17 cellular contexts compared by ENCODE assay signal in the genomic region with DNA sequence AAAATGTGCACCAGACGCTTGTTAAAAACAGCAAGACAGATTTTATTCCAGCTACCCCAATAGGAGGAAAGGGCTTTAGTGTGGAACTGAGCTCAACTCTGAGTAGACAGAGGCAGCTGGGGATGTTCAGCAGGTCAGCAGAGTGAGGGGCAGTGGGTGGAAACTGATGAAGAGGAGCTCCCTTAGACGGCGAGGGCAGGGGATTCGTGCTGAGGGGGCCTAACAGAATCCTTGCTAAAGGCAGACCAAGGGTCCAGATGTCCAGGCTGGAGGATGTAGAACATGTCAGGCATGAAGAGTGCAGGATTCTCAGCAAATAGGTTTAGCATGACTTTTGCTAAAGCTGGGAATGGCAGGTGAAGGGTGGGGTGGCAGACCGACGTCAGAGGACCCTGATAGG.
DNase-seq lines count a peak whose midpoint lies in the region; ATAC-seq, FAIRE-seq and TF ChIP-seq lines count a peak whose summit lies in the region.
"Had no signal": no experiment of that assay in that cellular context is flagged by ENCODE, and none has a peak within 500 bp of the region (broad histone marks: within the 10 kb centered on the region; RNA-seq: fewer than 3 reads in every experiment).

No MANE protein-coding gene starts in this region.

- no peaks in the 10 kb centered on the region for H3K4me1 ChIP-seq in kidney (ENCODE audit: control insufficient read depth in 1 of 2, insufficient read depth in 1 of 2, low read depth in 1 of 2, low read length in 2 of 2)
- H3K4me1 ChIP-seq in osteoblast (ENCODE audit: insufficient read depth, low read length) = no peaks in the 10 kb centered on the region
- H3K4me1 ChIP-seq: A549 had no signal

- no peak overlapping the region for H3K4me2 ChIP-seq in osteoblast (ENCODE audit: insufficient read depth, low read length)
- H3K4me2 ChIP-seq: A549 had no signal

- intact Hi-C loops in Right ventricle myocardium inferior (cut with DNase I) = no loop called here
- intact Hi-C loops in left cardiac atrium (cut with DNase I) = no loop called here
- intact Hi-C loops in kidney (cut with DNase I) = no loop called here

- DNase-seq in Right ventricle myocardium inferior (ENCODE audit: missing footprints) (peak; percentile 11), left cardiac atrium (no peak), kidney (peak; percentile 49), osteoblast (ENCODE audit: insufficient read length, low spot score, missing footprints) (peak; percentile 45), anterior cingulate cortex (lab: John Stamatoyannopoulos, UW) (no peak), H7 (no peak), NK-92 (lab: John Stamatoyannopoulos, UW; ENCODE audit: unreplicated experiment) (no peak)
- DNase-seq: AML-193; Calu3; CD8-positive, alpha-beta T cell; GF-D8; GOT3; H9 had no signal

- no peaks in the 10 kb centered on the region for H3K79me2 ChIP-seq in osteoblast (ENCODE audit: insufficient read depth, low read length)

- TF ChIP-seq CTCF in kidney (IDR thresholded peaks at IDR 0.05; ENCODE audit: borderline replicate concordance, extremely low read depth, insufficient read depth) (no peak), osteoblast (IDR thresholded peaks at IDR 0.05; ENCODE audit: extremely low read depth, low read depth, low read length) (no peak)

- H3K9ac ChIP-seq in kidney (ENCODE audit: low read length in 2 of 2) = no peak overlapping the region

- H3K4me3 ChIP-seq in kidney (ENCODE audit: low read length in 2 of 2) (no peak overlapping the region), osteoblast (ENCODE audit: insufficient read depth, low read length) (no peak overlapping the region), H7 (ENCODE audit: insufficient read depth, low read depth, low read length) (no peak overlapping the region)
- H3K4me3 ChIP-seq: A549 had no signal

- H3K36me3 ChIP-seq in kidney (ENCODE audit: control insufficient read depth in 1 of 2, insufficient read depth in 2 of 2, low read length in 2 of 2) = no peaks in the 10 kb centered on the region
- no peaks in the 10 kb centered on the region for H3K36me3 ChIP-seq in osteoblast (ENCODE audit: insufficient read depth, low read length)
- no peaks in the 10 kb centered on the region for H3K36me3 ChIP-seq in H7 (replicated peaks; ENCODE audit: control insufficient read depth, insufficient read depth, low read length)

- no peaks in the 10 kb centered on the region for H4K20me1 ChIP-seq in osteoblast (ENCODE audit: insufficient read depth, low read length)

- peaks cover 2% of the 10 kb centered on the region for H3K27me3 ChIP-seq in osteoblast (ENCODE audit: insufficient read depth, low read length)
- no peaks in the 10 kb centered on the region for H3K27me3 ChIP-seq in H7 (ENCODE audit: control insufficient read depth, insufficient read depth, low read length)

- H3K27ac ChIP-seq in kidney (ENCODE audit: low read depth in 2 of 2, low read length in 2 of 2) = no peak overlapping the region
- no peak overlapping the region for H3K27ac ChIP-seq in osteoblast (ENCODE audit: low read depth, low read length)
- H3K27ac ChIP-seq: 22Rv1, A549 had no signal

- ATAC-seq in Right ventricle myocardium inferior (no peak), left cardiac atrium (no peak), HG03460 (IDR thresholded peaks at IDR 0.05; ENCODE audit: unreplicated experiment) (no peak)
- ATAC-seq: A549; CD8-positive, alpha-beta T cell; HepG2 had no signal

- no peaks in the 10 kb centered on the region for H3K9me3 ChIP-seq in kidney (ENCODE audit: control insufficient read depth in 1 of 2, low read length in 2 of 2)
- no peaks in the 10 kb centered on the region for H3K9me3 ChIP-seq in osteoblast (ENCODE audit: low read depth, low read length)
- H3K9me3 ChIP-seq: A549 had no signal

- H2AFZ ChIP-seq in osteoblast (ENCODE audit: low read length) = no peak overlapping the region

- no peak for FAIRE-seq in kidney (lab: Jason Lieb, UNC)
- FAIRE-seq: A549, HepG2 had no signal

Comparison
In these comparisons a context has a peak if more than half of its experiments do, and no peak if none do; other contexts are left out.
1. DNase-seq: peak in Right ventricle myocardium inferior (single experiment), kidney (single experiment) and osteoblast (single experiment); none in left cardiac atrium (single experiment), anterior cingulate cortex (0 of 58), H7 (single experiment) and NK-92 (single experiment).